1 cellular context compared by ENCODE assay signal in the genomic region with DNA sequence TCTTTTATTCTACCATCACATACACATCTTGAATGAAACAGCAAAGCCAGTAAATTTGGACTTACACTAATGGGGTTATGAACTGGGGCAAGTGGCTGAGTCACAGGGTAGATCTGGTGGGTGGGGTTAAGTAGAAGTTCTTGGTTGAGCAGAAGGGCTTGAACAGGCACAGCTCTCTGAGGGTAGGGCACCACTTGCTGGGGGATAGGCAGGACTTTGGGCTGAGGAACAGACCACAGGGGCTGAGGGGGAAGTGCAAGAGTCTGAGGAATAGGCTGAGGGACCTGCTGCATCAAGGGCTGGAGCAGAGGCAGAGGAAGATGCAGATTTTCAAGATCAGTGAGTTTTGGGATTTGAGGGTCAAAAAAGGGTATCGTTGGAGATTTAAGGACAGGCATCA.
TF ChIP-seq lines count a peak whose summit lies in the region.

No MANE protein-coding gene starts in this region.

TF ChIP-seq in GM23338, 12 proteins besides CTCF, POLR2A, EP300 and RAD21:
- TF ChIP-seq CREB1 (CRISPR knock-in tag; IDR thresholded peaks at IDR 0.05; ENCODE audit: low read depth) (no peak), EZH2 (IDR thresholded peaks at IDR 0.05; ENCODE audit: low read depth, unreplicated experiment) (no peak), ZNF114 (CRISPR knock-in tag; IDR thresholded peaks at IDR 0.05) (no peak), ZNF462 (CRISPR knock-in tag; IDR thresholded peaks at IDR 0.05) (no peak), ETS1 (IDR thresholded peaks at IDR 0.05) (no peak), ZNF331 (CRISPR knock-in tag; IDR thresholded peaks at IDR 0.05; ENCODE audit: low read depth) (no peak), POLR2AphosphoS5 (IDR thresholded peaks at IDR 0.05; ENCODE audit: low read depth) (no peak), STAT1 (IDR thresholded peaks at IDR 0.05; ENCODE audit: unreplicated experiment) (no peak), EZH2phosphoT487 (IDR thresholded peaks at IDR 0.05; ENCODE audit: unreplicated experiment) (no peak), REST (IDR thresholded peaks at IDR 0.05; ENCODE audit: unreplicated experiment) (no peak), JUNB (IDR thresholded peaks at IDR 0.05; ENCODE audit: unreplicated experiment) (no peak), NANOG (IDR thresholded peaks at IDR 0.05; ENCODE audit: borderline replicate concordance) (no peak)
TF ChIP-seq in GM23338: peak in this region for 0.
